In the genomic region with DNA sequence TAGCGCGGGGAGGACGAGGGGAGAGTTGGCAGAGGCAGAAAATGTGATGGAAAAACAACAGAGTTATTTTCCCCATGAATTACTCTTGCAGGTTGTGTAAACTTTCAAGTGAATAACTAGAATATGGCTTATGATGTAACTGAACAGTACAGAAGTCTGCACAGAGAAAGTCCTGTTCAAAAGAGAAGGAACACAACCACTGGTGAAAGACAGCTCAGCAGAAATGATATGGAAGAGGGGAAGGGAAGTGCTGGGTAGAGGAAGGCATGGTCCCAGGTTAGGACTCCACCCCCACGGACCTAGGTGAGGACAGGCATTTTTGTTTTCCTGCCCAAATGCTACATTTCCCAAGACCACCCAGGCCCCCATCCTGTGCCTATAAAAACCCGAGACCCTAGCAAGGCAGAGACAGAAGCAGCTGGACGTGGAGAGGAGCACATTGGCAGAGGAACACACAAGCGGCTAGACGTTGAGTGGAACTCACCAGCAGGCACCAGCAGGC, we compare ENCODE assay signal across 11 cellular contexts.
DNase-seq lines count a peak whose midpoint lies in the region; ATAC-seq and TF ChIP-seq lines count a peak whose summit lies in the region.
"Had no signal": no experiment of that assay in that cellular context is flagged by ENCODE, and none has a peak within 500 bp of the region (broad histone marks: within the 10 kb centered on the region; RNA-seq: fewer than 3 reads in every experiment).

No MANE protein-coding gene starts in this region.

- H3K27me3 Mint-ChIP-seq in activated T-cell treated with anti-CD3 and anti-CD28 coated beads, Interleukin-2, amount 50 U/mL, for 72 hours (ENCODE audit: low read depth): no peaks in the 10 kb centered on the region
- no peaks in the 10 kb centered on the region for H3K27me3 Mint-ChIP-seq in activated T-helper 17 cell treated with anti-CD3 and anti-CD28 coated beads, Interleukin-2, amount 50 U/mL, for 72 hours
- no peaks in the 10 kb centered on the region for H3K27me3 Mint-ChIP-seq in memory B cell

- peak overlapping the region; percentile 62 to 64 for H3K27ac ChIP-seq in tibial artery

- peaks cover 93% of the 10 kb centered on the region for H3K4me1 Mint-ChIP-seq in activated T-cell treated with anti-CD3 and anti-CD28 coated beads, Interleukin-2, amount 50 U/mL, for 72 hours (ENCODE audit: low read depth)
- peaks cover 46% of the 10 kb centered on the region for H3K4me1 Mint-ChIP-seq in activated T-helper 17 cell treated with anti-CD3 and anti-CD28 coated beads, Interleukin-2, amount 50 U/mL, for 72 hours
- H3K4me1 Mint-ChIP-seq in memory B cell: peaks cover 36% of the 10 kb centered on the region

- no peak overlapping the region for H3K4me3 ChIP-seq in tibial artery

- no peak for ATAC-seq in activated T-cell treated with anti-CD3 and anti-CD28 coated beads, Interleukin-2, amount 50 U/mL, for 72 hours (replicated peaks in 1 of 2)
- no peak for ATAC-seq in activated T-helper 17 cell treated with anti-CD3 and anti-CD28 coated beads, Interleukin-2, amount 50 U/mL, for 72 hours (replicated peaks)
- no peak for ATAC-seq in memory B cell (ENCODE audit: low read depth)
- ATAC-seq in HG03095 (IDR thresholded peaks at IDR 0.05; ENCODE audit: unreplicated experiment): no peak

- peaks cover 0 to 55% (median 48%) of the 10 kb centered on the region in 4 donors for H3K4me1 ChIP-seq in tibial artery

- H3K9me3 ChIP-seq in tibial artery: no peaks in the 10 kb centered on the region

- no peak for DNase-seq in activated T-cell treated with anti-CD3 and anti-CD28 coated beads, Interleukin-2, amount 50 U/mL, for 72 hours
- DNase-seq in activated T-cell treated with anti-CD3 and anti-CD28 coated beads for 4 hours (no peak), memory B cell (ENCODE audit: low spot score in 2 of 2) (no peak), tibial artery (no peak), NCI-H526 treated with DMSO at 0.1 percent for 48 hours (lab: John Stamatoyannopoulos, UW) (no peak), GM19240 (ENCODE audit: insufficient read length, low spot score) (no peak)
- DNase-seq: DMS153, NCI-H1092 treated with DMSO at 0.1 percent for 48 hours, NCI-H226 had no signal

- H3K36me3 ChIP-seq in tibial artery: no peaks in the 10 kb centered on the region

- no peak overlapping the region for H3K4me3 Mint-ChIP-seq in activated T-cell treated with anti-CD3 and anti-CD28 coated beads, Interleukin-2, amount 50 U/mL, for 72 hours
- no peak overlapping the region for H3K4me3 Mint-ChIP-seq in activated T-helper 17 cell treated with anti-CD3 and anti-CD28 coated beads, Interleukin-2, amount 50 U/mL, for 72 hours
- no peak overlapping the region for H3K4me3 Mint-ChIP-seq in memory B cell

- peak overlapping the region; percentile 75 for H3K27ac Mint-ChIP-seq in activated T-cell treated with anti-CD3 and anti-CD28 coated beads, Interleukin-2, amount 50 U/mL, for 72 hours
- peak overlapping the region; percentile 9 for H3K27ac Mint-ChIP-seq in activated T-helper 17 cell treated with anti-CD3 and anti-CD28 coated beads, Interleukin-2, amount 50 U/mL, for 72 hours
- H3K27ac Mint-ChIP-seq in memory B cell: peak overlapping the region; percentile 94

- peaks cover 13 to 20% of the 10 kb centered on the region in 2 donors for H3K36me3 Mint-ChIP-seq in activated T-cell treated with anti-CD3 and anti-CD28 coated beads, Interleukin-2, amount 50 U/mL, for 72 hours (ENCODE audit: insufficient read depth in 2 of 2)
- peaks cover 8% of the 10 kb centered on the region for H3K36me3 Mint-ChIP-seq in activated T-helper 17 cell treated with anti-CD3 and anti-CD28 coated beads, Interleukin-2, amount 50 U/mL, for 72 hours (ENCODE audit: low read depth)
- H3K36me3 Mint-ChIP-seq in memory B cell: peaks cover 13% of the 10 kb centered on the region

- no peak for TF ChIP-seq CTCF in tibial artery (IDR thresholded peaks at IDR 0.05)

- H3K27me3 ChIP-seq in tibial artery: no peaks in the 10 kb centered on the region

- intact Hi-C loops in tibial artery (cut with DNase I; ENCODE audit: low total_unique reads): loop anchor here (10.0 kb wide), 1 partner anchor 100 kb away; no protein-coding TSS in a partner anchor

- H3K9me3 Mint-ChIP-seq in activated T-cell treated with anti-CD3 and anti-CD28 coated beads, Interleukin-2, amount 50 U/mL, for 72 hours: peaks cover 0 to 3% of the 10 kb centered on the region in 2 donors
- H3K9me3 Mint-ChIP-seq in activated T-helper 17 cell treated with anti-CD3 and anti-CD28 coated beads, Interleukin-2, amount 50 U/mL, for 72 hours: no peaks in the 10 kb centered on the region
- H3K9me3 Mint-ChIP-seq in memory B cell: no peaks in the 10 kb centered on the region

Comparison
In these comparisons a context has a peak if more than half of its experiments do, and no peak if none do; other contexts are left out.
1. H3K27ac Mint-ChIP-seq: peak in every context shown above with its lines; median percentile 94 in memory B cell; 75 in activated T-cell treated with anti-CD3 and anti-CD28 coated beads, Interleukin-2, amount 50 U/mL, for 72 hours; 9 in activated T-helper 17 cell treated with anti-CD3 and anti-CD28 coated beads, Interleukin-2, amount 50 U/mL, for 72 hours.